Comparison of ENCODE assay signal across 31 cellular contexts in genomic region chr9:92632641-92633040, GRCh38. TPM values are rescaled to one million over a fixed set of nuclear protein-coding genes. Genes with fewer than 3 reads are reported as not detected.
A peak's percentile ranks its signal among the peaks of the same experiment; 100 is the strongest.
DNase-seq lines count a peak whose midpoint lies in the region; ATAC-seq and TF ChIP-seq lines count a peak whose summit lies in the region.
"Had no signal": no experiment of that assay in that cellular context is flagged by ENCODE, and none has a peak within 500 bp of the region (broad histone marks: within the 10 kb centered on the region; RNA-seq: fewer than 3 reads in every experiment).

No MANE protein-coding gene starts in this region.

- no peak for TF ChIP-seq CTCF in left ventricle myocardium inferior (IDR thresholded peaks at IDR 0.05; ENCODE audit: borderline replicate concordance)
- TF ChIP-seq CTCF in endodermal cell (conservative IDR thresholded peaks at IDR 0.05): no peak
- TF ChIP-seq CTCF in vagina (IDR thresholded peaks at IDR 0.05): no peak

- H3K27me3 Mint-ChIP-seq in endodermal cell (ENCODE audit: insufficient read depth): no peaks in the 10 kb centered on the region
- H3K27me3 Mint-ChIP-seq: dendritic cell treated with granulocyte-macrophage colony-stimulating factor and Interleukin-4, amounts not matched to agents 40 ng/mL and 50 ng/mL, for 4 days; naive thymus-derived CD4-positive, alpha-beta T cell had no signal

- H3K4me1 Mint-ChIP-seq in endodermal cell: peaks cover 2% of the 10 kb centered on the region

- H3K36me3 ChIP-seq in left ventricle myocardium inferior (peaks cover 97% of the 10 kb centered on the region), endodermal cell (ENCODE audit: control insufficient read depth, insufficient read depth, low read length) (peaks cover 38% of the 10 kb centered on the region), vagina (peaks cover 0 to 35% of the 10 kb centered on the region in 2 donors)

- no peaks in the 10 kb centered on the region for H3K9me3 Mint-ChIP-seq in endodermal cell
- H3K9me3 Mint-ChIP-seq: dendritic cell treated with granulocyte-macrophage colony-stimulating factor and Interleukin-4, amounts not matched to agents 40 ng/mL and 50 ng/mL, for 4 days; immature natural killer cell; naive thymus-derived CD4-positive, alpha-beta T cell had no signal

- ATAC-seq in left cardiac atrium (no peak), HG02642 (IDR thresholded peaks at IDR 0.05; ENCODE audit: poor library complexity, unreplicated experiment) (no peak), HG03469 (IDR thresholded peaks at IDR 0.05; ENCODE audit: unreplicated experiment) (no peak)
- ATAC-seq: gastrocnemius medialis; left lung; naive thymus-derived CD4-positive, alpha-beta T cell; Right ventricle myocardium inferior; SK-N-SH treated with all-trans-retinoic acid at 6 μM for 48 hours had no signal

- WGBS in endodermal cell (ENCODE audit: insufficient coverage in 1 of 2, insufficient read length in 1 of 2), 2 experiments: 97 to 100% methylated on average over 4 to 5 of the region's 5 CpGs

- no peak for TF ChIP-seq POLR2A in vagina (IDR thresholded peaks at IDR 0.05)

- H3K27ac ChIP-seq in left ventricle myocardium inferior (replicated peaks) (peak overlapping the region; percentile 1), endodermal cell (ENCODE audit: low read depth, low read length) (no peak overlapping the region), vagina (peak overlapping the region; percentile 0)
- H3K27ac ChIP-seq: gastrocnemius medialis, left lung, PC-9, suprapubic skin had no signal

- DNase-seq in left ventricle myocardium inferior (no peak), left cardiac atrium (no peak), endodermal cell (peak; percentile 14), vagina (ENCODE audit: extremely low spot score in 2 of 2) (peak in 1 of 2 donors; percentile 83), NCI-H2171 (lab: John Stamatoyannopoulos, UW) (no peak)
- DNase-seq in stimulated activated CD8-positive, alpha-beta memory T cell treated with anti-CD3 and anti-CD28 coated beads, Interleukin-4, amount 100 ng/mL, for 48 hours: peak; percentile 18
- DNase-seq: ACHN; activated CD4-positive, CD25-positive, alpha-beta regulatory T cell treated with anti-CD3 and anti-CD28 coated beads, Interleukin-2, amount 50 U/mL, for 72 hours; activated naive CD4-positive, alpha-beta T cell treated with anti-CD3 and anti-CD28 coated beads, Interleukin-2, amount 50 U/mL, for 16 hours; BE2C; DMS53; gastrocnemius medialis; immature natural killer cell; KBM-7; midbrain; naive thymus-derived CD4-positive, alpha-beta T cell; NCI-H1105; NCI-H187 treated with DMSO at 0.1 percent for 48 hours; NCI-H526; NK-92 treated with Interleukin-12 subunit alpha and Interleukin-12 subunit beta, amount 100 ng/mL, for 24 hours; occipital lobe; PC-9; T-helper 2 cell had no signal

- H3K4me3 ChIP-seq in left ventricle myocardium inferior (no peak overlapping the region), endodermal cell (ENCODE audit: low read length) (no peak overlapping the region), vagina (no peak overlapping the region)
- H3K4me3 ChIP-seq: gastrocnemius medialis, left lung, PC-9, skin epidermis, suprapubic skin had no signal

- no peak overlapping the region for H3K4me3 Mint-ChIP-seq in endodermal cell
- H3K4me3 Mint-ChIP-seq: dendritic cell treated with granulocyte-macrophage colony-stimulating factor and Interleukin-4, amounts not matched to agents 40 ng/mL and 50 ng/mL, for 4 days; immature natural killer cell; naive thymus-derived CD4-positive, alpha-beta T cell had no signal

- intact Hi-C loops in left ventricle myocardium inferior (cut with micrococcal nuclease) (loop anchor here (10.0 kb wide), 2 partner anchors 308 to 498 kb away; partner anchors contain the start of genes CENPP and NOL8), left cardiac atrium (cut with DNase I) (loop anchor here (10.0 kb wide), 2 partner anchors 288 to 308 kb away; partner anchors contain the start of genes CENPP (in 1 of the 2) and NOL8 (in 1 of the 2)), vagina (cut with DNase I) (loop anchor here (5.0 to 10.0 kb wide), 2 partner anchors 128 to 290 kb away; no protein-coding TSS in a partner anchor)

- no peak overlapping the region for H3K9ac ChIP-seq in endodermal cell (ENCODE audit: extremely low read depth, low read length, poor library complexity, severe bottlenecking)

- peaks cover 6% of the 10 kb centered on the region for H3K9me3 ChIP-seq in left ventricle myocardium inferior (replicated peaks)
- H3K9me3 ChIP-seq in endodermal cell (ENCODE audit: control insufficient read depth, low read length): no peaks in the 10 kb centered on the region
- H3K9me3 ChIP-seq in vagina: no peaks in the 10 kb centered on the region
- H3K9me3 ChIP-seq: BE2C, gastrocnemius medialis, left lung, suprapubic skin had no signal

- H3K4me1 ChIP-seq in left ventricle myocardium inferior: peaks cover 18% of the 10 kb centered on the region
- no peaks in the 10 kb centered on the region for H3K4me1 ChIP-seq in endodermal cell (ENCODE audit: control insufficient read depth, insufficient read depth, low read length)
- H3K4me1 ChIP-seq in vagina: no peaks in the 10 kb centered on the region
- H3K4me1 ChIP-seq: BE2C, gastrocnemius medialis, left lung had no signal

- H3K27me3 ChIP-seq in left ventricle myocardium inferior (ENCODE audit: low read depth) (no peaks in the 10 kb centered on the region), endodermal cell (ENCODE audit: control insufficient read depth, insufficient read depth, low read length, poor library complexity, severe bottlenecking) (no peaks in the 10 kb centered on the region), vagina (no peaks in the 10 kb centered on the region)
- H3K27me3 ChIP-seq: BE2C, gastrocnemius medialis, left lung, suprapubic skin had no signal

- H3K27ac Mint-ChIP-seq in endodermal cell: no peak overlapping the region
- H3K27ac Mint-ChIP-seq: dendritic cell treated with granulocyte-macrophage colony-stimulating factor and Interleukin-4, amounts not matched to agents 40 ng/mL and 50 ng/mL, for 4 days; immature natural killer cell had no signal

- peaks cover 54% of the 10 kb centered on the region for H3K36me3 Mint-ChIP-seq in endodermal cell (ENCODE audit: low read depth)

RNA-seq across cellular contexts. Expression of gene IPPK, which starts 37.3 kb away (rescaled TPM):
- total RNA-seq in left ventricle myocardium inferior: 7.3 TPM
- total RNA-seq in left cardiac atrium: 10 to 100 TPM in 1 of 2 donors, 1 to 10 TPM in 1; 6.1 to 19.6 TPM
- total RNA-seq in endodermal cell: 1 to 10 TPM; 9.3 TPM
- 8.8 TPM for polyA plus RNA-seq in endodermal cell (2013, experiment 1 of 2)
- 8.6 TPM for polyA plus RNA-seq in endodermal cell (2013, experiment 2 of 2)
- total RNA-seq in vagina: 39.5 TPM

Comparison
In these comparisons a context has a peak if more than half of its experiments do, and no peak if none do; other contexts are left out.
1. DNase-seq: peak in endodermal cell (single experiment) and stimulated activated CD8-positive, alpha-beta memory T cell treated with anti-CD3 and anti-CD28 coated beads, Interleukin-4, amount 100 ng/mL, for 48 hours (single experiment); none in left ventricle myocardium inferior (single experiment), left cardiac atrium (single experiment) and NCI-H2171 (single experiment).